1 cellular context compared by ENCODE assay signal in genomic region chr10:92892706-92893054, GRCh38.
A peak's percentile ranks its signal among the peaks of the same experiment; 100 is the strongest.
TF ChIP-seq lines count a peak whose summit lies in the region.

No MANE protein-coding gene starts in this region.

TF ChIP-seq in HepG2, 621 proteins besides CTCF, POLR2A, EP300 and RAD21 (continued from another document):
- TF ChIP-seq NFAT5 (CRISPR knock-in tag; IDR thresholded peaks at IDR 0.05) (no peak), MBD4 (IDR thresholded peaks at IDR 0.05; ENCODE audit: borderline replicate concordance, low read length) (no peak), ZNF543 (CRISPR knock-in tag; IDR thresholded peaks at IDR 0.05) (no peak), ZNF609 (CRISPR knock-in tag; IDR thresholded peaks at IDR 0.05; ENCODE audit: borderline replicate concordance) (no peak), ZGPAT (CRISPR knock-in tag; IDR thresholded peaks at IDR 0.05) (peak; percentile 29), HOMEZ (CRISPR knock-in tag; IDR thresholded peaks at IDR 0.05; ENCODE audit: low read depth) (peak; percentile 7; the same call in 1 of the 2 replicates), ASH2L (IDR thresholded peaks at IDR 0.05; ENCODE audit: insufficient read length, low read depth, low read length) (peak; percentile 11), TEAD3 (CRISPR knock-in tag; optimal IDR thresholded peaks at IDR 0.05; ENCODE audit: borderline replicate concordance) (no peak), STAT6 (CRISPR knock-in tag; IDR thresholded peaks at IDR 0.05; ENCODE audit: borderline replicate concordance) (0 out of 2 replicates have a peak, but pooled peaks have one; percentile 20), ZBTB7B (CRISPR knock-in tag; IDR thresholded peaks at IDR 0.05) (peak; percentile 6; the same call in 1 of the 2 replicates), AHDC1 (CRISPR knock-in tag; IDR thresholded peaks at IDR 0.05; ENCODE audit: borderline replicate concordance) (peak; percentile 7; the same call in 1 of the 2 replicates), ZNF160 (CRISPR knock-in tag; IDR thresholded peaks at IDR 0.05) (no peak), CBFB (CRISPR knock-in tag; IDR thresholded peaks at IDR 0.05) (0 out of 2 replicates have a peak, but pooled peaks have one; percentile 20)
